Comparison of ENCODE assay signal across 8 cellular contexts in the genomic region with DNA sequence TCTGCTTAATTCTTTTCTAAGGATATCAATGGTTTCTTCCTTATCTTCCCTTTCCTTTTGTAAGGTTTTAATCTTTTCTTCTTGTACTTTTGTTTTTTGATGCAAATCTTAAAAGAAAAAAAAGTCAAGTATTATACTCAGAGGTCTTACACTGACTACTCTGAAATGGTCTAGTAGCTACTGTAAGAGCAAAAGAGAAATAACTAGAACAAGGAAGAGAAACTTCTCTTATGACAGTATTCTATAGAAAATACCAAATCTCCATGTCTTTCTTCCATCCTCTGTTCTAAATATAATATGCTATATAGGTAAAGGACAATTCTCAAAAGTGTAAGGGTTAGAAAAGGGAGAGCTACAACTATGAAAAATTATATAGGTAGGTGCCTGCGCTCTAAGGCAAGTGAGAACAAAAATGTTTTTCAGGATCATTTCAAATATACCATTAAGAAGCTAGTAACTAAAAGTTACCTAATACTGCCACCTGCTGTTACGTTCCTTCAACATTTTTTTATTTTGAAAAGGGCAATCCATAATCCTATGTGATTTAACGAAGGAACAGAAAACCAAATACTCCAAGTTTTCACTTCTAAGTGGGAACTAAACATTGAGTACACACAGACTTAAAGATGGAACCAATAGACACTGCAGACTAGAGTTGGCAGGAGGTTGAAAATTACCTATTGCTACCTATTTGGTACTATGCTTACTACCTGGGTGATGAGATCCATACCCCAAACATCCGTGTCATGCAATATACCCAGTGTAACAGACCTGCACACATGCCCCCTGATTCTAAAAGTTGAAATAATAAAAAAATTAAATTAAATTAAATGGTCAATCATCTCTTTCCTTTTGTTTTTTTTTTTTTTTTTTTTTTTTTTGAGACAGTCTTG. TPM values are rescaled to one million over a fixed set of nuclear protein-coding genes. Genes with fewer than 3 reads are reported as not detected.
DNase-seq lines count a peak whose midpoint lies in the region; ATAC-seq and TF ChIP-seq lines count a peak whose summit lies in the region.

No MANE protein-coding gene starts in this region.

- POLR2A ChIA-PET in CD4-positive, alpha-beta memory T cell (lab: Charles Lee; ENCODE audit: partially characterized antibody), result interaction anchor here (1.4 to 2.7 kb wide), 3 partner anchors 8 to 53 kb away, joined by 3 to 9 read pairs (median 4); a partner anchor contains a TSS

- CTCF ChIA-PET in CD4-positive, alpha-beta memory T cell (lab: Charles Lee; ENCODE audit: partially characterized antibody), result interaction anchor here (0.7 to 5.3 kb wide), 33 partner anchors 8 to 1317 kb away, joined by 3 to 115 read pairs (median 5); a partner anchor contains a TSS

- H3K9me3 ChIP-seq in CD4-positive, alpha-beta memory T cell (ENCODE audit: control insufficient read depth in 1 of 2, low read length in 2 of 2), result no peaks in the 10 kb centered on the region
- no peaks in the 10 kb centered on the region for H3K9me3 ChIP-seq in prostate gland

- H3K4me3 ChIP-seq in CD4-positive, alpha-beta memory T cell (ENCODE audit: low read length in 2 of 2), result no peak overlapping the region
- no peak overlapping the region for H3K4me3 ChIP-seq in fibroblast of villous mesenchyme (ENCODE audit: low read depth, low read length)
- H3K4me3 ChIP-seq in prostate gland, result no peak overlapping the region

- H3K27me3 Mint-ChIP-seq in CD4-positive, alpha-beta memory T cell, result no peaks in the 10 kb centered on the region

- H3K27ac Mint-ChIP-seq in CD4-positive, alpha-beta memory T cell, result peak overlapping the region in 2 of 7 donors; percentile 6 to 38

- H3K36me3 Mint-ChIP-seq in CD4-positive, alpha-beta memory T cell, result no peaks in the 10 kb centered on the region

- H3K4me1 ChIP-seq in CD4-positive, alpha-beta memory T cell (ENCODE audit: insufficient read depth, low read length), result no peaks in the 10 kb centered on the region
- no peaks in the 10 kb centered on the region for H3K4me1 ChIP-seq in prostate gland (replicated peaks)

- H3K36me3 ChIP-seq in CD4-positive, alpha-beta memory T cell (ENCODE audit: insufficient read depth, low read length), result no peaks in the 10 kb centered on the region
- H3K36me3 ChIP-seq in prostate gland, result no peaks in the 10 kb centered on the region

- no peaks in the 10 kb centered on the region for H3K27me3 ChIP-seq in CD4-positive, alpha-beta memory T cell (ENCODE audit: insufficient read depth, low read length)
- H3K27me3 ChIP-seq in prostate gland (replicated peaks; ENCODE audit: insufficient read depth), result no peaks in the 10 kb centered on the region

- WGBS in prostate gland, result 38% methylated on average over 4 of the region's 4 CpGs

- DNase-seq in CD4-positive, alpha-beta memory T cell, result peak in 4 of 5 donors; percentile 38 to 50 (median 39)
- DNase-seq in NCI-H1092 (lab: John Stamatoyannopoulos, UW), result peak; percentile 3
- peak; percentile 33 for DNase-seq in SW480 (ENCODE audit: low spot score)
- DNase-seq in fibroblast of villous mesenchyme (ENCODE audit: low read depth), result peak; percentile 65
- peak; percentile 29 for DNase-seq in prostate gland (ENCODE audit: low spot score)
- no peak for DNase-seq in GF-D8 (lab: John Stamatoyannopoulos, UW)
- no peak for DNase-seq in HuH-7 (ENCODE audit: low spot score)

- no peak overlapping the region for H3K27ac ChIP-seq in CD4-positive, alpha-beta memory T cell (ENCODE audit: low read depth, low read length)
- no peak overlapping the region for H3K27ac ChIP-seq in prostate gland

- H3K9me3 Mint-ChIP-seq in CD4-positive, alpha-beta memory T cell, result no peaks in the 10 kb centered on the region

- peak; percentile 55 for ATAC-seq in GM19455 (IDR thresholded peaks at IDR 0.05; ENCODE audit: unreplicated experiment)

- intact Hi-C loops in CD4-positive, alpha-beta memory T cell (cut with micrococcal nuclease), result loop anchor here (1.0 to 10.0 kb wide), 7 partner anchors 63 to 1316 kb away; no protein-coding TSS in a partner anchor
- intact Hi-C loops in prostate gland (cut with DNase I), result loop anchor here (1.0 kb wide), 1 partner anchor 62 kb away; no protein-coding TSS in a partner anchor

- peak; percentile 45 for TF ChIP-seq CTCF in fibroblast of villous mesenchyme (IDR thresholded peaks at IDR 0.05; ENCODE audit: insufficient read depth, low read depth, low read length)
- TF ChIP-seq CTCF in prostate gland (IDR thresholded peaks at IDR 0.05), result peak; percentile 36 to 79 (median 64)

- peak overlapping the region in 1 of 8 donors; percentile 14 for H3K4me3 Mint-ChIP-seq in CD4-positive, alpha-beta memory T cell

- no peak for TF ChIP-seq POLR2A in prostate gland (IDR thresholded peaks at IDR 0.05)

- peaks cover 4 to 7% (median 7%) of the 10 kb centered on the region in 4 donors for H3K4me1 Mint-ChIP-seq in CD4-positive, alpha-beta memory T cell

RNA-seq across cellular contexts. Expression of a gene that starts 36.7 kb away (rescaled TPM):
- 1 to 10 TPM; 3.4 to 3.9 TPM for total RNA-seq in CD4-positive, alpha-beta memory T cell
- polyA plus RNA-seq in CD4-positive, alpha-beta memory T cell, result 1 to 10 TPM; 1.8 to 1.9 TPM
- total RNA-seq in fibroblast of villous mesenchyme (17.1 and 28.9 TPM in 2 replicates), prostate gland (10 to 100 TPM in 1 of 2 donors, 1 to 10 TPM in 1; 2.0 to 13.8 TPM)

RNA-seq across cellular contexts. Expression of a gene that starts 37.0 kb away (rescaled TPM):
- total RNA-seq in CD4-positive, alpha-beta memory T cell, result 10 to 100 TPM; 15.3 to 18.5 TPM
- polyA plus RNA-seq in CD4-positive, alpha-beta memory T cell, result 10 to 100 TPM in 1 of 2 donors, 1 to 10 TPM in 1; 8.9 to 13.1 TPM
- total RNA-seq in fibroblast of villous mesenchyme (13.2 and 19.4 TPM in 2 replicates), prostate gland (10 to 100 TPM in 1 of 2 donors, 1 to 10 TPM in 1; 9.8 to 22.2 TPM)

RNA-seq across cellular contexts. Expression of a gene that starts 42.1 kb away (rescaled TPM):
- under 1 TPM in 1 of 2 experiments, not detected in 1; 0.06 TPM for total RNA-seq in CD4-positive, alpha-beta memory T cell
- not detected for polyA plus RNA-seq in CD4-positive, alpha-beta memory T cell
- total RNA-seq in fibroblast of villous mesenchyme (under 0.01 TPM in 2 replicates), prostate gland (under 1 TPM; 0.68 TPM)

Comparison
In these comparisons a context has a peak if more than half of its experiments do, and no peak if none do; other contexts are left out.
1. DNase-seq: peak in CD4-positive, alpha-beta memory T cell (4 of 5), NCI-H1092 (single experiment), SW480 (single experiment), fibroblast of villous mesenchyme (single experiment) and prostate gland (single experiment); none in GF-D8 (single experiment) and HuH-7 (single experiment).